ENCODE assay signal across 8 cellular contexts in the genomic region with DNA sequence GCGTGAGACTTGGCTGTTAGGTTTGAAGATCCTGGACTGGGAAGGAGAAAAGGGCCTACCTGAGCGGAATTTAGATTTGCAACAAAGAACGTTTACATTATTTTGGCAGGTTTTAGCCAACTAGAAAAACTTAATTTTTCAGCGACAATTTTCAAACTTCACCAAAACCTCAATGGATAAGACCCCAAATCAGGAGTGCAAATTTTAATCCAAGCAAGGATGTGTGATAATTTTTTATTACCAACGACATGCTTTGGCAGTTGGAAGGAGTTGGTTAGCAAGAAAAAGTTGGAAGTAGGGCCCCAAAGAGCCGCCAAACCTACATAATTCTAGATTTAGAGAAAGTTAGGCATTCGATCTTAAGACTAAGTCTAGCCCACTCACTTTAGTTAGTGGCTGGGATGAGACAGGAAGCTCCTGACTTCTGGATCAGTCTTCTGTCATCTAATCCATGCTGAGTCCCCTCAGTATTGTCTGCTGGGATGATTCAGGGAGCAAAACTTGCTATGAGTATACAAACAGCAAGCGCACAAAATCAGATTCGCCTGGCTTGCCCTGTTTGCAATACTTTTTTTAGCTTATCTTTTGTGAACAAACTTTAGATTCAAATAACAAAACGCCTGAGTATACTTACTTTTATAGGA. TPM values are rescaled to one million over a fixed set of nuclear protein-coding genes. Genes with fewer than 3 reads are reported as not detected.
DNase-seq lines count a peak whose midpoint lies in the region; ATAC-seq, FAIRE-seq and TF ChIP-seq lines count a peak whose summit lies in the region.

No MANE protein-coding gene starts in this region.

- peak overlapping the region; percentile 45 to 95 (median 53) for H3K4me3 ChIP-seq in endothelial cell of umbilical vein (replicated peaks in 1 of 3; ENCODE audit: insufficient read depth in 1 of 3, low read depth in 1 of 3, low read length in 3 of 3)

- peaks cover 9% of the 10 kb centered on the region for H4K20me1 ChIP-seq in endothelial cell of umbilical vein (replicated peaks; ENCODE audit: control insufficient read depth, extremely low read depth, insufficient read depth, low read length)

- peak; percentile 35 for FAIRE-seq in endothelial cell of umbilical vein (lab: Jason Lieb, UNC)

- peak overlapping the region; percentile 71 for H3K4me3 Mint-ChIP-seq in osteocyte (ENCODE audit: unreplicated experiment)

- peaks cover 31% of the 10 kb centered on the region for H3K4me1 ChIP-seq in endothelial cell of umbilical vein (ENCODE audit: control insufficient read depth, extremely low read depth, insufficient read depth, low read length)

- CTCF ChIA-PET in endothelial cell of umbilical vein (lab: Charles Lee), result interaction anchor here (0.9 to 2.8 kb wide), 10 partner anchors 9 to 150 kb away, joined by 3 to 19 read pairs (median 5); no protein-coding TSS in a partner anchor

- H3K36me3 Mint-ChIP-seq in osteocyte (ENCODE audit: unreplicated experiment), result no peaks in the 10 kb centered on the region

- intact Hi-C loops in endothelial cell of umbilical vein (cut with micrococcal nuclease), result loop anchor here (1.0 kb wide), 1 partner anchor 8 kb away; no protein-coding TSS in a partner anchor

- H3K27ac ChIP-seq in endothelial cell of umbilical vein (ENCODE audit: insufficient read depth, low read depth, low read length), result peak overlapping the region; percentile 96

- H3K27ac Mint-ChIP-seq in osteocyte (ENCODE audit: unreplicated experiment), result peak overlapping the region; percentile 83

- H3K27me3 ChIP-seq in endothelial cell of umbilical vein (ENCODE audit: control insufficient read depth in 2 of 2, insufficient read depth in 2 of 2, low read length in 2 of 2), result no peaks in the 10 kb centered on the region

- peak overlapping the region; percentile 86 for H3K4me2 ChIP-seq in endothelial cell of umbilical vein (ENCODE audit: insufficient read depth, low read length)

- no peaks in the 10 kb centered on the region for H3K9me3 ChIP-seq in endothelial cell of umbilical vein (replicated peaks; ENCODE audit: control insufficient read depth, insufficient read depth, low read length)

- H3K36me3 ChIP-seq in endothelial cell of umbilical vein (ENCODE audit: control insufficient read depth in 2 of 2, extremely low read depth in 1 of 2, insufficient read depth in 2 of 2, low read length in 2 of 2), result no peaks in the 10 kb centered on the region

- H3K27me3 Mint-ChIP-seq in osteocyte (ENCODE audit: unreplicated experiment), result no peaks in the 10 kb centered on the region

- H3K79me2 ChIP-seq in endothelial cell of umbilical vein (ENCODE audit: control insufficient read depth, insufficient read depth, low read length), result peaks cover 39% of the 10 kb centered on the region

- dilution Hi-C loops in endothelial cell of umbilical vein (cut with MboI; ENCODE audit: extremely low pct_ligation_motif_present, low sequenced_read_pairs), result no loop called here

- TF ChIP-seq CTCF in endothelial cell of umbilical vein (IDR thresholded peaks at IDR 0.05; ENCODE audit: extremely low read depth in 1 of 2, insufficient read depth in 1 of 2, low read depth in 1 of 2, low read length in 2 of 2) (no peak), osteocyte (IDR thresholded peaks at IDR 0.05) (no peak)

- TSS peak; percentile 72 for BruUV-seq in endothelial cell of umbilical vein (replicated peaks; lab: Mats Ljungman, UMichigan)

- no peak for ATAC-seq in HG03460 (IDR thresholded peaks at IDR 0.05; ENCODE audit: unreplicated experiment)
- ATAC-seq in HG02610 (IDR thresholded peaks at IDR 0.05; ENCODE audit: unreplicated experiment), result no peak
- ATAC-seq in HG03469 (IDR thresholded peaks at IDR 0.05; ENCODE audit: unreplicated experiment), result no peak
- no peak for ATAC-seq in HG02970 (IDR thresholded peaks at IDR 0.05; ENCODE audit: low FRiP score, unreplicated experiment)

- H3K9me1 ChIP-seq in endothelial cell of umbilical vein (replicated peaks; ENCODE audit: control insufficient read depth, extremely low read depth, insufficient read depth, low read length), result no peaks in the 10 kb centered on the region

- no peaks in the 10 kb centered on the region for H3K9me3 Mint-ChIP-seq in osteocyte (ENCODE audit: unreplicated experiment)

- peak overlapping the region; percentile 85 for H3K9ac ChIP-seq in endothelial cell of umbilical vein (replicated peaks; ENCODE audit: extremely low read depth, insufficient read depth, low read length)

- DNase-seq in ELR (ENCODE audit: low read depth) (peak; percentile 65), OCI-M1 (lab: John Stamatoyannopoulos, UW) (peak; percentile 68), endothelial cell of umbilical vein (ENCODE audit: low read depth, low spot score) (no peak), osteocyte (ENCODE audit: extremely low spot score, unreplicated experiment) (no peak)

- H2AFZ ChIP-seq in endothelial cell of umbilical vein (ENCODE audit: low read depth, low read length), result peak overlapping the region; percentile 94

- POLR2A ChIA-PET in endothelial cell of umbilical vein (lab: Charles Lee), result interaction anchor here (0.6 to 1.0 kb wide), 3 partner anchors 14 to 75 kb away, joined by 3 to 7 read pairs (median 3); no protein-coding TSS in a partner anchor

- TF ChIP-seq POLR2A in endothelial cell of umbilical vein (IDR thresholded peaks at IDR 0.05; ENCODE audit: low read depth, low read length), result no peak

- peaks cover 39% of the 10 kb centered on the region for H3K4me1 Mint-ChIP-seq in osteocyte (ENCODE audit: unreplicated experiment)

TF ChIP-seq in endothelial cell of umbilical vein, 7 proteins besides CTCF, POLR2A, EP300 and RAD21:
- TF ChIP-seq FOS (IDR thresholded peaks at IDR 0.05; ENCODE audit: borderline replicate concordance, insufficient read depth, low read length), result no peak

RNA-seq across cellular contexts. Expression of a gene that starts 0.8 kb away (rescaled TPM):
- 239 and 280 TPM in 2 replicates for total RNA-seq in endothelial cell of umbilical vein
- polyA plus RNA-seq in endothelial cell of umbilical vein, result 33.3 and 47.9 TPM in 2 replicates
- 79.1 and 82.2 TPM in 2 replicates for polyA plus RNA-seq in endothelial cell of umbilical vein (2011; cell fraction: cytosol; rRNA removed)
- polyA plus RNA-seq in endothelial cell of umbilical vein (2011; cell fraction: nucleus; rRNA removed), result 117 and 139 TPM in 2 replicates
- 142 and 171 TPM in 2 replicates for polyA plus RNA-seq in endothelial cell of umbilical vein (2012)
- 112 and 147 TPM in 2 replicates for polyA minus RNA-seq in endothelial cell of umbilical vein
- 67.5 TPM for polyA minus RNA-seq in endothelial cell of umbilical vein (2011; cell fraction: cytosol; rRNA and poly(A)+ RNA removed)
- polyA minus RNA-seq in endothelial cell of umbilical vein (2011; cell fraction: nucleus; rRNA and poly(A)+ RNA removed), result 82.8 and 95.4 TPM in 2 replicates
- 154 and 163 TPM in 2 replicates for total RNA-seq in osteocyte

Comparison
In these comparisons a context has a peak if more than half of its experiments do, and no peak if none do; other contexts are left out.
1. DNase-seq: peak in ELR (single experiment) and OCI-M1 (single experiment); none in endothelial cell of umbilical vein (single experiment) and osteocyte (single experiment).